In the genomic region with DNA sequence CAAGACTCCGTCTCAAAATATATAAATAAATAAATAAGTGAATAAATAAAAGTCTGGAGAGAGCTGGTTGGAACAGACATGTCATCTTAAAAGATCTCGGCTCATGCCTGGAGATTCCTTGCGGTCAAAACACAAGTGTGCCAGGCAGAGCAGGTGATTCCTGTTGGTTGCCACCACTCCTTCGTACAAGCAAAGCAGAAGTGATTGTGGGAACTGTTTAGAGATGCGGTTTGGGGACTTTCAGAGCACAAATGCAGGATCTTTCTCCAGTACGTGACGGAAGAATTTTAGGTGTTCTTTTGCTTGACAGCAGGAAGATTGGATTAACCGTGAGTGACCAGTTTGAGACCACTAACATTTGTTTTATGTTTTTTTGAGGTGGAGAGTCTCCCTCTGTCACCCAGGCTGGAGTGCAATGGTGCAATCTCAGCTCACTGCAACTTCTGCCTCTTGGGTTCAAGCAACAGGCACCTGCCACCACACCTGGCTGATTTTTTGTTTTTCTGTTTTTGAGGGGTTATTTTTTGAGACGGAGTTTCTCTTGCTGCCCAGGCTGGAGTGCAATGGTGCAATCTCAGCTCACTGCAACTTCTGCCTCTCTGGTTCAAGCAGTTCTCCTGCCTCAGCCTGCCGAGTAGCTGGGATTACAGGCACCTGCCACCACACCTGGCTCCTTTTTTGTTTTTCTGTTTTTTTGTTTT, we compare ENCODE assay signal across 16 cellular contexts. TPM values are rescaled to one million over a fixed set of nuclear protein-coding genes. Genes with fewer than 3 reads are reported as not detected.
DNase-seq lines count a peak whose midpoint lies in the region; ATAC-seq and TF ChIP-seq lines count a peak whose summit lies in the region.
"Had no signal": no experiment of that assay in that cellular context is flagged by ENCODE, and none has a peak within 500 bp of the region (broad histone marks: within the 10 kb centered on the region; RNA-seq: fewer than 3 reads in every experiment).

No MANE protein-coding gene starts in this region.

- no peaks in the 10 kb centered on the region for H3K9me3 ChIP-seq in naive thymus-derived CD4-positive, alpha-beta T cell (ENCODE audit: control insufficient read depth in 2 of 3, low read length in 3 of 3)
- H3K9me3 ChIP-seq in esophagus squamous epithelium, result no peaks in the 10 kb centered on the region
- H3K9me3 ChIP-seq: gastroesophageal sphincter had no signal

- TF ChIP-seq POLR2A in esophagus squamous epithelium (IDR thresholded peaks at IDR 0.05), result no peak

- no peak overlapping the region for H3K27ac ChIP-seq in naive thymus-derived CD4-positive, alpha-beta T cell (ENCODE audit: low read depth, low read length)
- H3K27ac ChIP-seq in esophagus squamous epithelium, result no peak overlapping the region
- H3K27ac ChIP-seq: gastroesophageal sphincter had no signal

- POLR2A ChIA-PET in naive thymus-derived CD4-positive, alpha-beta T cell (lab: Charles Lee), result no interaction called here

- H3K4me1 Mint-ChIP-seq in naive thymus-derived CD4-positive, alpha-beta T cell, result peaks cover 10 to 35% (median 25%) of the 10 kb centered on the region in 7 donors

- peak overlapping the region in 4 of 10 donors; percentile 1 to 55 (median 23) for H3K4me3 Mint-ChIP-seq in naive thymus-derived CD4-positive, alpha-beta T cell
- H3K4me3 Mint-ChIP-seq: mesothelial cell of epicardium had no signal

- H3K9me3 Mint-ChIP-seq in naive thymus-derived CD4-positive, alpha-beta T cell, result peaks cover 0 to 15% (median 0%) of the 10 kb centered on the region in 11 donors
- H3K9me3 Mint-ChIP-seq: mesothelial cell of epicardium had no signal

- H3K27me3 ChIP-seq in naive thymus-derived CD4-positive, alpha-beta T cell (ENCODE audit: control insufficient read depth in 2 of 2, insufficient read depth in 2 of 2, low read length in 2 of 2), result no peaks in the 10 kb centered on the region
- H3K27me3 ChIP-seq in esophagus squamous epithelium, result no peaks in the 10 kb centered on the region

- H3K27me3 Mint-ChIP-seq in naive thymus-derived CD4-positive, alpha-beta T cell, result peaks cover 0 to 9% (median 5%) of the 10 kb centered on the region in 5 donors

- no peak overlapping the region for H3K4me3 ChIP-seq in naive thymus-derived CD4-positive, alpha-beta T cell (ENCODE audit: low read length)
- H3K4me3 ChIP-seq in esophagus squamous epithelium, result no peak overlapping the region
- H3K4me3 ChIP-seq: gastroesophageal sphincter, skin epidermis had no signal

- H3K4me1 ChIP-seq in naive thymus-derived CD4-positive, alpha-beta T cell (ENCODE audit: control insufficient read depth in 2 of 2, insufficient read depth in 2 of 2, low read length in 2 of 2), result no peaks in the 10 kb centered on the region
- no peaks in the 10 kb centered on the region for H3K4me1 ChIP-seq in esophagus squamous epithelium
- H3K4me1 ChIP-seq: gastroesophageal sphincter had no signal

- WGBS in esophagus squamous epithelium, 2 donors, result 59 to 60% methylated on average over 10 of the region's 10 CpGs

- H3K36me3 ChIP-seq in naive thymus-derived CD4-positive, alpha-beta T cell (ENCODE audit: control insufficient read depth in 2 of 3, insufficient read depth in 3 of 3, low read length in 3 of 3), result no peaks in the 10 kb centered on the region
- no peaks in the 10 kb centered on the region for H3K36me3 ChIP-seq in esophagus squamous epithelium
- H3K36me3 ChIP-seq: gastroesophageal sphincter had no signal

- CTCF ChIA-PET in naive thymus-derived CD4-positive, alpha-beta T cell (lab: Charles Lee), result no interaction called here

- intact Hi-C loops in naive thymus-derived CD4-positive, alpha-beta T cell (cut with micrococcal nuclease), result no loop called here
- intact Hi-C loops in esophagus squamous epithelium (cut with DNase I), result no loop called here

- no peak for TF ChIP-seq CTCF in esophagus squamous epithelium (IDR thresholded peaks at IDR 0.05)

- DNase-seq in GF-D8 (lab: John Stamatoyannopoulos, UW) (peak; percentile 59), NOMO-1 treated with dmso at 0.1 percent for 144 hours (lab: John Stamatoyannopoulos, UW; ENCODE audit: unreplicated experiment) (peak; percentile 34), nucleus accumbens (lab: John Stamatoyannopoulos, UW) (no peak), esophagus squamous epithelium (lab: John Stamatoyannopoulos, UW) (no peak)
- DNase-seq in naive thymus-derived CD4-positive, alpha-beta T cell, result peak in 1 of 9 donors; percentile 20
- DNase-seq: DMS53; NCI-H2107; Right ventricle myocardium superior; stimulated activated naive CD8-positive, alpha-beta T cell treated with anti-CD3 and anti-CD28 coated beads, Interleukin-15, Interleukin-2, amounts not matched to agents 100 U/mL and 50 U/mL, for 24 hours had no signal

- peaks cover 0 to 18% (median 0%) of the 10 kb centered on the region in 5 donors for H3K36me3 Mint-ChIP-seq in naive thymus-derived CD4-positive, alpha-beta T cell
- H3K36me3 Mint-ChIP-seq: mesothelial cell of epicardium had no signal

- H3K27ac Mint-ChIP-seq in naive thymus-derived CD4-positive, alpha-beta T cell, result no peak overlapping the region
- H3K27ac Mint-ChIP-seq: activated T-helper 2 cell treated with anti-CD3 and anti-CD28 coated beads, Interferon-gamma antibody, Interleukin-2, Interleukin-4, amounts not matched to agents 10 μg/mL and 5 μg/mL and 100 μg/mL, durations not matched to agents 14 hours and 24 hours and 36 hours; mesothelial cell of epicardium had no signal

- ATAC-seq in GM21576 (IDR thresholded peaks at IDR 0.05; ENCODE audit: unreplicated experiment) (peak; percentile 44), HG03108 (IDR thresholded peaks at IDR 0.05; ENCODE audit: unreplicated experiment) (no peak)
- peak; percentile 73 for ATAC-seq in naive thymus-derived CD4-positive, alpha-beta T cell
- ATAC-seq: gastroesophageal sphincter; stimulated activated naive CD8-positive, alpha-beta T cell treated with anti-CD3 and anti-CD28 coated beads, Interleukin-15, Interleukin-2, amounts not matched to agents 100 U/mL and 50 U/mL, for 24 hours had no signal

RNA-seq across cellular contexts. Expression of a gene that starts 2.8 kb away (rescaled TPM):
- 1 to 10 TPM in 1 of 5 experiments, under 1 TPM in 2, not detected in 2; 0.40 to 7.3 (median 0.98) TPM for total RNA-seq in naive thymus-derived CD4-positive, alpha-beta T cell
- under 1 TPM in 1 of 2 donors, not detected in 1; 0.19 TPM for polyA plus RNA-seq in naive thymus-derived CD4-positive, alpha-beta T cell
- under 1 TPM in 1 of 4 donors, not detected in 3; 0.95 TPM for total RNA-seq in esophagus squamous epithelium
- total RNA-seq: mesothelial cell of epicardium, Right ventricle myocardium superior had no signal

RNA-seq across cellular contexts. Expression of a gene that starts 53.3 kb away (rescaled TPM):
- total RNA-seq in naive thymus-derived CD4-positive, alpha-beta T cell, result 10 to 100 TPM in 1 of 5 experiments, 1 to 10 TPM in 3, under 1 TPM in 1; 0.63 to 51.3 (median 1.5) TPM
- under 1 TPM in 1 of 2 donors, not detected in 1; 0.26 TPM for polyA plus RNA-seq in naive thymus-derived CD4-positive, alpha-beta T cell
- total RNA-seq in esophagus squamous epithelium, result 1 to 10 TPM in 3 of 4 donors, under 1 TPM in 1; 0.66 to 7.1 (median 4.2) TPM
- total RNA-seq: M059J had no signal

Comparison
In these comparisons a context has a peak if more than half of its experiments do, and no peak if none do; other contexts are left out.
1. DNase-seq: peak in GF-D8 (single experiment) and NOMO-1 treated with dmso at 0.1 percent for 144 hours (single experiment); none in nucleus accumbens (0 of 56) and esophagus squamous epithelium (single experiment).